In genomic region chr16:9820481-9821246, GRCh38 we compare ENCODE assay signal across 25 cellular contexts.
A peak's percentile ranks its signal among the peaks of the same experiment; 100 is the strongest.
DNase-seq lines count a peak whose midpoint lies in the region; ATAC-seq and TF ChIP-seq lines count a peak whose summit lies in the region.
"Had no signal": no experiment of that assay in that cellular context is flagged by ENCODE, and none has a peak within 500 bp of the region (broad histone marks: within the 10 kb centered on the region; RNA-seq: fewer than 3 reads in every experiment).

No MANE protein-coding gene starts in this region.

- H3K4me3 ChIP-seq in WERI-Rb-1 (ENCODE audit: low read depth, low read length) = no peak overlapping the region
- H3K4me3 ChIP-seq: A549, body of pancreas, gastroesophageal sphincter, right atrium auricular region, tibial artery had no signal

- H3K9me3 ChIP-seq in WERI-Rb-1 (ENCODE audit: severe bottlenecking) = no peaks in the 10 kb centered on the region
- H3K9me3 ChIP-seq: A549, body of pancreas, gastroesophageal sphincter, right atrium auricular region, tibial artery had no signal

- DNase-seq in Ammon's horn (ENCODE audit: low spot score) (peak; percentile 25), WERI-Rb-1 (no peak), globus pallidus (ENCODE audit: low spot score) (peak; percentile 56), Calu3 (no peak), GM13977 (ENCODE audit: low spot score) (no peak), HuH-7 (ENCODE audit: low spot score) (no peak)
- DNase-seq: activated CD4-positive, alpha-beta T cell treated with anti-CD3 and anti-CD28 coated beads, Interleukin-2, amount 50 U/mL, for 48 hours; activated naive CD4-positive, alpha-beta T cell treated with anti-CD3 and anti-CD28 coated beads, Interleukin-2, amount 50 U/mL, for 16 hours; activated T-cell treated with anti-CD3 and anti-CD28 coated beads, Interleukin-2, amount 50 U/mL, for 1 hour; body of pancreas; DMS153; mammary epithelial cell; MM.1S; NCI-H1930; Right ventricle myocardium superior; stimulated activated CD4-positive, alpha-beta T cell treated with anti-CD3 and anti-CD28 coated beads, Interleukin-15, amount 100 ng/mL, for 24 hours; tibial artery had no signal

- H3K27ac Mint-ChIP-seq in nephron = no peak overlapping the region
- no peak overlapping the region for H3K27ac Mint-ChIP-seq in Calu3 (ENCODE audit: unreplicated experiment)
- H3K27ac Mint-ChIP-seq: natural killer cell treated with Interleukin-12 subunit alpha and Interleukin-12 subunit beta and Interleukin-15 and Interleukin-18, amount 100 ng/mL, for 72 hours; stimulated activated memory B cell treated with anti-CD40 and anti-IgM and Interleukin-4, amounts not matched to agents 10 μg/mL and 1 μg/mL and 100 μg/mL, for 72 hours had no signal

- H3K36me3 ChIP-seq in WERI-Rb-1 = no peaks in the 10 kb centered on the region
- H3K36me3 ChIP-seq: gastroesophageal sphincter, right atrium auricular region, tibial artery had no signal

- ATAC-seq in GM19324 (IDR thresholded peaks at IDR 0.05; ENCODE audit: low FRiP score, unreplicated experiment) = no peak
- ATAC-seq: A549; body of pancreas; gastroesophageal sphincter; natural killer cell treated with Interleukin-12 subunit alpha and Interleukin-12 subunit beta and Interleukin-15 and Interleukin-18, amount 100 ng/mL, for 72 hours; stimulated activated memory B cell treated with anti-CD40 and anti-IgM and Interleukin-4, amounts not matched to agents 10 μg/mL and 1 μg/mL and 100 μg/mL, for 72 hours had no signal

- intact Hi-C loops in Calu3 (cut with micrococcal nuclease; ENCODE audit: unreplicated experiment) = no loop called here

- no peaks in the 10 kb centered on the region for H3K27me3 ChIP-seq in WERI-Rb-1 (ENCODE audit: insufficient read depth, low read depth, severe bottlenecking)
- H3K27me3 ChIP-seq: body of pancreas, gastroesophageal sphincter, right atrium auricular region, tibial artery had no signal

- BruUV-seq in Calu3 (replicated peaks; lab: Mats Ljungman, UMichigan) = no TSS peak

- H3K4me3 Mint-ChIP-seq in nephron = no peak overlapping the region
- H3K4me3 Mint-ChIP-seq in Calu3 (ENCODE audit: low read depth, unreplicated experiment) = no peak overlapping the region
- H3K4me3 Mint-ChIP-seq: natural killer cell treated with Interleukin-12 subunit alpha and Interleukin-12 subunit beta and Interleukin-15 and Interleukin-18, amount 100 ng/mL, for 72 hours; stimulated activated memory B cell treated with anti-CD40 and anti-IgM and Interleukin-4, amounts not matched to agents 10 μg/mL and 1 μg/mL and 100 μg/mL, for 72 hours had no signal

- H3K27me3 Mint-ChIP-seq in nephron (ENCODE audit: low read depth) (peaks cover 38% of the 10 kb centered on the region), Calu3 (ENCODE audit: unreplicated experiment) (no peaks in the 10 kb centered on the region)

- H3K9me3 Mint-ChIP-seq in nephron = no peaks in the 10 kb centered on the region
- H3K9me3 Mint-ChIP-seq in Calu3 (ENCODE audit: low read depth, unreplicated experiment) = no peaks in the 10 kb centered on the region
- H3K9me3 Mint-ChIP-seq: natural killer cell treated with Interleukin-12 subunit alpha and Interleukin-12 subunit beta and Interleukin-15 and Interleukin-18, amount 100 ng/mL, for 72 hours; stimulated activated memory B cell treated with anti-CD40 and anti-IgM and Interleukin-4, amounts not matched to agents 10 μg/mL and 1 μg/mL and 100 μg/mL, for 72 hours had no signal

- no peak overlapping the region for H3K27ac ChIP-seq in WERI-Rb-1
- H3K27ac ChIP-seq: A549, body of pancreas, C4-2B, gastroesophageal sphincter, right atrium auricular region, tibial artery had no signal

- in situ Hi-C loops in GM13977 (cut with MboI; ENCODE audit: low pct_unique_long_range_greater_than_20kb, low sequenced_read_pairs, unreplicated experiment) = no loop called here

- TF ChIP-seq CTCF in WERI-Rb-1 (IDR thresholded peaks at IDR 0.05; ENCODE audit: low read depth, low read length) = peak; percentile 17; the same call in 1 of the 2 replicates
- peak; percentile 46 to 61 (median 52) for TF ChIP-seq CTCF in nephron (IDR thresholded peaks at IDR 0.05; ENCODE audit: unreplicated experiment in 3 of 3)
- TF ChIP-seq CTCF in Calu3 (IDR thresholded peaks at IDR 0.05; ENCODE audit: unreplicated experiment) = no peak
- TF ChIP-seq CTCF in GM13977 (IDR thresholded peaks at IDR 0.05; ENCODE audit: extremely low read depth, insufficient read depth, missing control alignments) = no peak

- H3K36me3 Mint-ChIP-seq in nephron (ENCODE audit: low read depth) = no peaks in the 10 kb centered on the region
- H3K36me3 Mint-ChIP-seq in Calu3 (ENCODE audit: insufficient read depth, unreplicated experiment) = no peaks in the 10 kb centered on the region
- H3K36me3 Mint-ChIP-seq: natural killer cell treated with Interleukin-12 subunit alpha and Interleukin-12 subunit beta and Interleukin-15 and Interleukin-18, amount 100 ng/mL, for 72 hours; stimulated activated memory B cell treated with anti-CD40 and anti-IgM and Interleukin-4, amounts not matched to agents 10 μg/mL and 1 μg/mL and 100 μg/mL, for 72 hours had no signal

- CTCF ChIA-PET in Calu3 (lab: Charles Lee) = no interaction called here

- peaks cover 21% of the 10 kb centered on the region for H3K4me1 Mint-ChIP-seq in nephron
- no peaks in the 10 kb centered on the region for H3K4me1 Mint-ChIP-seq in Calu3 (ENCODE audit: low read depth, unreplicated experiment)
- H3K4me1 Mint-ChIP-seq: stimulated activated memory B cell treated with anti-CD40 and anti-IgM and Interleukin-4, amounts not matched to agents 10 μg/mL and 1 μg/mL and 100 μg/mL, for 72 hours had no signal

Comparison
In these comparisons a context has a peak if more than half of its experiments do, and no peak if none do; other contexts are left out.
1. DNase-seq: peak in Ammon's horn (single experiment) and globus pallidus (single experiment); none in WERI-Rb-1 (single experiment), Calu3 (single experiment), GM13977 (single experiment) and HuH-7 (single experiment).
2. CTCF ChIP-seq: peak in WERI-Rb-1 (single experiment) and nephron (3 of 3); none in Calu3 (single experiment) and GM13977 (single experiment).